1 cellular context compared by ENCODE assay signal in genomic region chr3:146162561-146162960, GRCh38.
TF ChIP-seq lines count a peak whose summit lies in the region.

No MANE protein-coding gene starts in this region.

TF ChIP-seq in WTC11, 78 proteins besides CTCF, POLR2A, EP300 and RAD21 (continued from another document):
- TF ChIP-seq E2F1 (CRISPR knock-in tag; IDR thresholded peaks at IDR 0.05) (no peak), ZNF281 (CRISPR knock-in tag; IDR thresholded peaks at IDR 0.05) (no peak)
